8 cellular contexts compared by ENCODE assay signal in the genomic region with DNA sequence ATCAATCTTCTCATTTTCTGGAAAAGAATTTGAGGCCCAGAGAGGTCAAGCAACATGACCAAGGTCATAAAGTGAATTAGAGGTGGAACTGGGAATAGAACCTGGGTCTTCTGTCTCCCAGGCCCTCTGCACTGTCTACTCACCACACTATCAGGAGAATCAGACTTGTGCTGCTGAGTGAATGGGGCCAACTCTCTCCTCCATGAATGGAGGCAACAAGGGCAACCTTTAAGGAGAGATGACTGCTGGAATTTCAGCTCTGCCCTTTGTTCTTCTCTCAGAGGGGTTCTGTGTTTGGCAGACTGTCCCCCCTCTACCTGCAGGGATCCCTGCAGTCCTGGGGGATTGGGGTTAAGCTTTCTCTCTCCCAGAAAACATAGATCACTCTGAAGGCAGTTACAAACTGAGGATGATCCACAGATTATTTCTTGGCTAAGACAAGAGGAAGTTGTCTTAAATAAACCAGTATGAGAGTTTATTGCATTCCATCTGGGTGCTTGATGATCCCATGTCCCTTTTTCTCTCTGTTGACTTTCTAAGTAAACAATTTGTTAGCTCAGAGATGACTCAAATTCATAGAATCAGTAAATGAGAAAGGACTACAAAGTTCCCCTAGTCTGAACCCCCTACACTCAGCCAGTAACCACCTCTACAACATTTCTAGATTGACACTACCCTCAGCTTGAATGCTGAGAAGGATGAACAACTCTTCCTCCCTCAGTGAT.
DNase-seq lines count a peak whose midpoint lies in the region; ATAC-seq, FAIRE-seq and TF ChIP-seq lines count a peak whose summit lies in the region.

No MANE protein-coding gene starts in this region.

- no peaks in the 10 kb centered on the region for H3K36me3 ChIP-seq in ES-I3 (ENCODE audit: insufficient read depth, low read length)

- no peak overlapping the region for H3K4me3 ChIP-seq in choroid plexus epithelial cell (ENCODE audit: low read depth, low read length)

- no peak for FAIRE-seq in D721Med (lab: Jason Lieb, UNC)

- peak overlapping the region; percentile 19; the same call in 1 of the 2 replicates for H3K9ac ChIP-seq in ES-I3 (ENCODE audit: low read depth, low read length)

- TF ChIP-seq CTCF in choroid plexus epithelial cell (conservative IDR thresholded peaks at IDR 0.05; ENCODE audit: low read depth, low read length), result no peak
- TF ChIP-seq CTCF in D721Med (IDR thresholded peaks at IDR 0.05; ENCODE audit: insufficient read depth, missing control alignments), result no peak

- DNase-seq in NCI-H2029 treated with DMSO at 0.1 percent for 48 hours (lab: John Stamatoyannopoulos, UW) (peak; percentile 28), choroid plexus epithelial cell (ENCODE audit: low read depth) (peak; percentile 80), myocyte (ENCODE audit: low read depth) (peak; percentile 22), NCI-H748 treated with DMSO at 0.1 percent for 48 hours (lab: John Stamatoyannopoulos, UW) (no peak), T-helper 9 cell (no peak), D721Med (ENCODE audit: insufficient read length, low spot score) (no peak)

- H3K9me3 ChIP-seq in ES-I3 (ENCODE audit: control insufficient read depth, insufficient read depth, low read length), result no peaks in the 10 kb centered on the region

- ATAC-seq in GM18870 (IDR thresholded peaks at IDR 0.05; ENCODE audit: unreplicated experiment), result no peak

- H3K4me1 ChIP-seq in ES-I3 (ENCODE audit: insufficient read depth, low read length), result peaks cover 37% of the 10 kb centered on the region

Comparison
In these comparisons a context has a peak if more than half of its experiments do, and no peak if none do; other contexts are left out.
1. DNase-seq: peak in NCI-H2029 treated with DMSO at 0.1 percent for 48 hours (single experiment), choroid plexus epithelial cell (single experiment) and myocyte (single experiment); none in NCI-H748 treated with DMSO at 0.1 percent for 48 hours (single experiment), T-helper 9 cell (single experiment) and D721Med (single experiment).